In genomic region chr17:80414803-80415625, GRCh38 we compare ENCODE assay signal across 8 cellular contexts. TPM values are rescaled to one million over a fixed set of nuclear protein-coding genes. Genes with fewer than 3 reads are reported as not detected.
DNase-seq lines count a peak whose midpoint lies in the region; ATAC-seq and TF ChIP-seq lines count a peak whose summit lies in the region.

Gene ENDOV (plus strand): TSS chr17:80415167. CDS start chr17:80415195, 28 bp downstream.

- TF ChIP-seq POLR2A in Raji (IDR thresholded peaks at IDR 0.05; ENCODE audit: insufficient read depth, low read depth, low read length), result peak; percentile 70

- no peak within 1 kb of the TSS for H4K5ac ChIP-seq in H9 (ENCODE audit: insufficient read length, low read depth, low read length)

- peak; percentile 89 to 91 for ATAC-seq in naive thymus-derived CD8-positive, alpha-beta T cell
- peak; percentile 97 for ATAC-seq in stimulated activated memory B cell treated with anti-CD40 and anti-IgM and Interleukin-4, amounts not matched to agents 10 μg/mL and 1 μg/mL and 100 μg/mL, for 72 hours

- H3K14ac ChIP-seq in H9 (ENCODE audit: insufficient read depth, low read length), result peak within 1 kb of the TSS; percentile 48; the same call in 1 of the 2 replicates

- POLR2A ChIA-PET in naive thymus-derived CD8-positive, alpha-beta T cell (lab: Charles Lee), result interaction anchor here (1.2 to 2.0 kb wide), 3 partner anchors 9 to 39 kb away, joined by 4 to 6 read pairs (median 5); no protein-coding TSS in a partner anchor

- no peak within 1 kb of the TSS for H2BK15ac ChIP-seq in H9 (ENCODE audit: low read depth, low read length)

- no peaks in the 10 kb centered on the region; the same call in 1 of the 2 replicates for H3K27me3 ChIP-seq in H9 (ENCODE audit: insufficient read depth, low read length)
- no peaks in the 10 kb centered on the region; the same call in 1 of the 2 replicates for H3K27me3 ChIP-seq in MG63

- H3K4ac ChIP-seq in H9 (ENCODE audit: low read depth, low read length), result no peak within 1 kb of the TSS

- H3K4me1 Mint-ChIP-seq in H9, result peaks cover 10 to 16% of the 10 kb centered on the region in 2 experiments
- peaks cover 9% of the 10 kb centered on the region for H3K4me1 Mint-ChIP-seq in activated T-helper 2 cell treated with anti-CD3 and anti-CD28 coated beads, Interferon-gamma antibody, Interleukin-2, Interleukin-4, amounts not matched to agents 10 μg/mL and 5 μg/mL and 100 μg/mL, durations not matched to agents 14 hours and 24 hours and 36 hours (ENCODE audit: low read depth)
- H3K4me1 Mint-ChIP-seq in naive thymus-derived CD8-positive, alpha-beta T cell, result peaks cover 27 to 44% (median 29%) of the 10 kb centered on the region in 4 donors
- peaks cover 47% of the 10 kb centered on the region for H3K4me1 Mint-ChIP-seq in stimulated activated memory B cell treated with anti-CD40 and anti-IgM and Interleukin-4, amounts not matched to agents 10 μg/mL and 1 μg/mL and 100 μg/mL, for 72 hours

- peak within 1 kb of the TSS; percentile 47 for H3K9ac ChIP-seq in H9 (ENCODE audit: extremely low read depth, insufficient read length, low read length)

- H3K36me3 ChIP-seq in MG63, result peaks cover 19% of the 10 kb centered on the region

- no peak within 1 kb of the TSS for H4K91ac ChIP-seq in H9 (ENCODE audit: insufficient read length, low read depth, low read length)

- peak within 1 kb of the TSS; percentile 56 for H3K4me2 ChIP-seq in H9 (ENCODE audit: insufficient read depth, insufficient read length, low read length)

- H3K23me2 ChIP-seq in H9 (ENCODE audit: insufficient read length, low read depth, low read length, poor library complexity, severe bottlenecking), result peaks cover 9% of the 10 kb centered on the region

- peak within 1 kb of the TSS; percentile 29 for H3K18ac ChIP-seq in H9 (ENCODE audit: insufficient read length, low read depth, low read length)

- H3K4me3 Mint-ChIP-seq in H9, result peak within 1 kb of the TSS; percentile 89 to 93
- peak within 1 kb of the TSS; percentile 86 for H3K4me3 Mint-ChIP-seq in activated T-helper 2 cell treated with anti-CD3 and anti-CD28 coated beads, Interferon-gamma antibody, Interleukin-2, Interleukin-4, amounts not matched to agents 10 μg/mL and 5 μg/mL and 100 μg/mL, durations not matched to agents 14 hours and 24 hours and 36 hours (ENCODE audit: low read depth)
- H3K4me3 Mint-ChIP-seq in naive thymus-derived CD8-positive, alpha-beta T cell, result peak within 1 kb of the TSS; percentile 69 to 95 (median 88)
- peak within 1 kb of the TSS; percentile 91 for H3K4me3 Mint-ChIP-seq in stimulated activated memory B cell treated with anti-CD40 and anti-IgM and Interleukin-4, amounts not matched to agents 10 μg/mL and 1 μg/mL and 100 μg/mL, for 72 hours

- H3K79me2 ChIP-seq in H9 (ENCODE audit: insufficient read depth, low read length), result no peaks in the 10 kb centered on the region

- H2BK5ac ChIP-seq in H9 (ENCODE audit: insufficient read length, low read length), result no peak within 1 kb of the TSS

- H3K9me3 Mint-ChIP-seq in H9, result no peaks in the 10 kb centered on the region; a peak in 1 of 5 replicates
- H3K9me3 Mint-ChIP-seq in activated T-helper 2 cell treated with anti-CD3 and anti-CD28 coated beads, Interferon-gamma antibody, Interleukin-2, Interleukin-4, amounts not matched to agents 10 μg/mL and 5 μg/mL and 100 μg/mL, durations not matched to agents 14 hours and 24 hours and 36 hours, result no peaks in the 10 kb centered on the region
- H3K9me3 Mint-ChIP-seq in naive thymus-derived CD8-positive, alpha-beta T cell, result no peaks in the 10 kb centered on the region
- H3K9me3 Mint-ChIP-seq in stimulated activated memory B cell treated with anti-CD40 and anti-IgM and Interleukin-4, amounts not matched to agents 10 μg/mL and 1 μg/mL and 100 μg/mL, for 72 hours, result no peaks in the 10 kb centered on the region

- H3K27ac ChIP-seq in H9 (ENCODE audit: insufficient read length, low read depth, low read length), result no peak within 1 kb of the TSS

- H3K23ac ChIP-seq in H9 (ENCODE audit: insufficient read length, low read depth, low read length), result no peak within 1 kb of the TSS

- TF ChIP-seq CTCF in H9 (conservative IDR thresholded peaks at IDR 0.05), result no peak

- no peaks in the 10 kb centered on the region for H4K20me1 ChIP-seq in H9 (ENCODE audit: control insufficient read depth, insufficient read depth, insufficient read length)

- no peak within 1 kb of the TSS for H3K56ac ChIP-seq in H9 (ENCODE audit: insufficient read length, low read depth, low read length)

- H3T11ph ChIP-seq in H9 (ENCODE audit: low read length), result no peak within 1 kb of the TSS

- H3K9me3 ChIP-seq in H9 (ENCODE audit: control insufficient read depth, low read depth, low read length) (no peaks in the 10 kb centered on the region), MG63 (no peaks in the 10 kb centered on the region)

- no peak within 1 kb of the TSS for H2BK20ac ChIP-seq in H9 (ENCODE audit: low read depth, low read length, poor library complexity, severe bottlenecking)

- H3K4me3 ChIP-seq in MG63, result peak within 1 kb of the TSS; percentile 100

- WGBS in H9 (ENCODE audit: extremely low coverage, insufficient read length, low lambda C conversion rate), result no CpG with 5 or more reads among the region's 97 CpGs

- no peaks in the 10 kb centered on the region; the same call in 1 of the 2 replicates for H3K4me1 ChIP-seq in H9 (ENCODE audit: insufficient read depth, low read length)

- H3K36me3 Mint-ChIP-seq in H9 (ENCODE audit: insufficient read depth in 1 of 3, low read depth in 3 of 3), result peaks cover 2 to 12% (median 12%) of the 10 kb centered on the region in 3 experiments; a peak in 3 of 7 replicates
- peaks cover 10% of the 10 kb centered on the region for H3K36me3 Mint-ChIP-seq in activated T-helper 2 cell treated with anti-CD3 and anti-CD28 coated beads, Interferon-gamma antibody, Interleukin-2, Interleukin-4, amounts not matched to agents 10 μg/mL and 5 μg/mL and 100 μg/mL, durations not matched to agents 14 hours and 24 hours and 36 hours (ENCODE audit: low read depth)
- H3K36me3 Mint-ChIP-seq in naive thymus-derived CD8-positive, alpha-beta T cell, result peaks cover 0 to 16% (median 0%) of the 10 kb centered on the region in 3 donors
- peaks cover 20% of the 10 kb centered on the region for H3K36me3 Mint-ChIP-seq in stimulated activated memory B cell treated with anti-CD40 and anti-IgM and Interleukin-4, amounts not matched to agents 10 μg/mL and 1 μg/mL and 100 μg/mL, for 72 hours

- no peak within 1 kb of the TSS for H2BK12ac ChIP-seq in H9 (ENCODE audit: insufficient read length, low read depth, low read length)

- H4K8ac ChIP-seq in H9 (replicated peaks; ENCODE audit: insufficient read length, low read depth, low read length), result no peak within 1 kb of the TSS

- H3K79me1 ChIP-seq in H9 (ENCODE audit: insufficient read depth, low read depth, low read length, poor library complexity, severe bottlenecking), result no peaks in the 10 kb centered on the region

- H3K27me3 Mint-ChIP-seq in H9 (ENCODE audit: low read depth), result peaks cover 36% of the 10 kb centered on the region
- peaks cover 27% of the 10 kb centered on the region for H3K27me3 Mint-ChIP-seq in activated T-helper 2 cell treated with anti-CD3 and anti-CD28 coated beads, Interferon-gamma antibody, Interleukin-2, Interleukin-4, amounts not matched to agents 10 μg/mL and 5 μg/mL and 100 μg/mL, durations not matched to agents 14 hours and 24 hours and 36 hours (ENCODE audit: low read depth)
- peaks cover 2 to 15% (median 5%) of the 10 kb centered on the region in 5 donors for H3K27me3 Mint-ChIP-seq in naive thymus-derived CD8-positive, alpha-beta T cell
- peaks cover 19% of the 10 kb centered on the region for H3K27me3 Mint-ChIP-seq in stimulated activated memory B cell treated with anti-CD40 and anti-IgM and Interleukin-4, amounts not matched to agents 10 μg/mL and 1 μg/mL and 100 μg/mL, for 72 hours

- H2AK5ac ChIP-seq in H9 (ENCODE audit: insufficient read length, low read length), result no peak within 1 kb of the TSS

- H2BK120ac ChIP-seq in H9 (ENCODE audit: low read depth, low read length, poor library complexity, severe bottlenecking), result no peak within 1 kb of the TSS

- DNase-seq in EL (peak; percentile 93), H9 (peak; percentile 96), MG63 (peak; percentile 95), fibroblast of peridontal ligament (ENCODE audit: extremely low read depth) (peak; percentile 91)
- peak; percentile 89 for DNase-seq in activated T-helper 2 cell treated with anti-CD3 and anti-CD28 coated beads, Interferon-gamma antibody, Interleukin-2, Interleukin-4, amounts not matched to agents 10 μg/mL and 5 μg/mL and 100 μg/mL, durations not matched to agents 14 hours and 24 hours and 36 hours (ENCODE audit: low spot score)
- peak; percentile 91 to 98 (median 95) for DNase-seq in naive thymus-derived CD8-positive, alpha-beta T cell

- H2AFZ ChIP-seq in H9 (ENCODE audit: low read length), result no peak within 1 kb of the TSS

- intact Hi-C loops in activated T-helper 2 cell treated with anti-CD3 and anti-CD28 coated beads, Interferon-gamma antibody, Interleukin-2, Interleukin-4, amounts not matched to agents 10 μg/mL and 5 μg/mL and 100 μg/mL, durations not matched to agents 14 hours and 24 hours and 36 hours (cut with micrococcal nuclease), result loop anchor here (10.0 kb wide), 1 partner anchor 130 kb away; the partner anchor contains the start of gene RPTOR

- peak within 1 kb of the TSS in 2 of 3 experiments; percentile 72 to 98; a peak in 3 of 7 replicates for H3K27ac Mint-ChIP-seq in H9
- no peak within 1 kb of the TSS for H3K27ac Mint-ChIP-seq in activated T-helper 2 cell treated with anti-CD3 and anti-CD28 coated beads, Interferon-gamma antibody, Interleukin-2, Interleukin-4, amounts not matched to agents 10 μg/mL and 5 μg/mL and 100 μg/mL, durations not matched to agents 14 hours and 24 hours and 36 hours
- H3K27ac Mint-ChIP-seq in naive thymus-derived CD8-positive, alpha-beta T cell, result peak within 1 kb of the TSS; percentile 57 to 97 (median 90)
- peak within 1 kb of the TSS; percentile 79 for H3K27ac Mint-ChIP-seq in stimulated activated memory B cell treated with anti-CD40 and anti-IgM and Interleukin-4, amounts not matched to agents 10 μg/mL and 1 μg/mL and 100 μg/mL, for 72 hours

RNA-seq across cellular contexts. Expression of gene ENDOV, which starts in this region (rescaled TPM):
- 14.8 and 17.1 TPM in 2 replicates for total RNA-seq in H9 (2021)
- 20.4 and 39.7 TPM in 2 replicates for total RNA-seq in MG63 (2014; rRNA removed; shearing (Covaris generic); ENCODE audit: low replicate concordance)
- 16.1 and 16.8 TPM in 2 replicates for total RNA-seq in activated T-helper 2 cell treated with anti-CD3 and anti-CD28 coated beads, Interferon-gamma antibody, Interleukin-2, Interleukin-4, amounts not matched to agents 10 μg/mL and 5 μg/mL and 100 μg/mL, durations not matched to agents 14 hours and 24 hours and 36 hours
- 10 to 100 TPM; 20.6 TPM for total RNA-seq in naive thymus-derived CD8-positive, alpha-beta T cell
- 10 to 100 TPM in 1 of 3 donors, 1 to 10 TPM in 2; 7.5 to 10.3 (median 9.5) TPM for polyA plus RNA-seq in naive thymus-derived CD8-positive, alpha-beta T cell
